Comparison of ENCODE assay signal across 8 cellular contexts in genomic region chr3:38138347-38139190, GRCh38. TPM values are rescaled to one million over a fixed set of nuclear protein-coding genes. Genes with fewer than 3 reads are reported as not detected.
DNase-seq lines count a peak whose midpoint lies in the region; TF ChIP-seq lines count a peak whose summit lies in the region.

MYD88 (plus strand) TSS chr3:38138661; CDS start chr3:38138701, 40 bp downstream.

- no peaks in the 10 kb centered on the region for H3K27me3 ChIP-seq in GM23248 (replicated peaks; ENCODE audit: insufficient read depth)
- H3K27me3 ChIP-seq in breast epithelium: no peaks in the 10 kb centered on the region
- H3K27me3 ChIP-seq in smooth muscle cell (ENCODE audit: low read depth): no peaks in the 10 kb centered on the region

- H4K20me1 ChIP-seq in GM23248 (ENCODE audit: insufficient read depth): no peaks in the 10 kb centered on the region
- peaks cover 25% of the 10 kb centered on the region for H4K20me1 ChIP-seq in smooth muscle cell (ENCODE audit: low read depth)

- WGBS in GM23248 (ENCODE audit: low coverage in 1 of 2, low lambda C conversion rate in 2 of 2, missing lambda C conversion rate in 2 of 2), 2 experiments: 1 to 2% methylated on average over 61 to 62 of the region's 65 CpGs
- 3% methylated on average over 65 of the region's 65 CpGs for WGBS in smooth muscle cell (ENCODE audit: low lambda C conversion rate)

- TF ChIP-seq POLR2A in breast epithelium (IDR thresholded peaks at IDR 0.05): no peak

- H2AFZ ChIP-seq in GM23248 (peak within 1 kb of the TSS; percentile 90), smooth muscle cell (ENCODE audit: low read depth) (peak within 1 kb of the TSS; percentile 98)

- H3K4me1 ChIP-seq in GM23248 (ENCODE audit: insufficient read depth) (peaks cover 15% of the 10 kb centered on the region; the same call in 1 of the 2 replicates), breast epithelium (peaks cover 6 to 28% of the 10 kb centered on the region in 2 donors), smooth muscle cell (ENCODE audit: low read depth) (peaks cover 27% of the 10 kb centered on the region)

- H3F3A ChIP-seq in GM23248 (ENCODE audit: insufficient read depth) (0 out of 2 replicates have a peak, but pooled peaks cover 8% of the 10 kb centered on the region), smooth muscle cell (ENCODE audit: low read depth) (peaks cover 4% of the 10 kb centered on the region)

- H3K4me3 ChIP-seq in GM23248 (peak within 1 kb of the TSS; percentile 90), WI38 (ENCODE audit: low read depth, low read length) (peak within 1 kb of the TSS; percentile 87), breast epithelium (peak within 1 kb of the TSS; percentile 76 to 97 (median 90)), smooth muscle cell (peak within 1 kb of the TSS; percentile 80)

- DNase-seq in G401 (ENCODE audit: low spot score) (peak; percentile 60), GM23248 (peak; percentile 86), NAMALWA (ENCODE audit: low spot score) (peak; percentile 87), breast epithelium (ENCODE audit: low spot score in 2 of 2) (peak; percentile 62 to 74), iPS-NIHi11 (ENCODE audit: low spot score) (peak; percentile 75), smooth muscle cell (lab: John Stamatoyannopoulos, UW; ENCODE audit: unreplicated experiment) (peak; percentile 66), NCI-H446 (lab: John Stamatoyannopoulos, UW) (no peak)

- H3K79me2 ChIP-seq in GM23248 (ENCODE audit: insufficient read depth) (peaks cover 38% of the 10 kb centered on the region), smooth muscle cell (ENCODE audit: low read depth) (peaks cover 36% of the 10 kb centered on the region)

- in situ Hi-C loops in G401 (cut with HindIII; ENCODE audit: low sequenced_read_pairs) (no loop called here), GM23248 (cut with MboI) (no loop called here)

- H3K9me2 ChIP-seq in GM23248 (ENCODE audit: insufficient read depth): no peaks in the 10 kb centered on the region

- no peaks in the 10 kb centered on the region for H3K9me3 ChIP-seq in GM23248 (ENCODE audit: low read depth)
- H3K9me3 ChIP-seq in breast epithelium: no peaks in the 10 kb centered on the region
- no peaks in the 10 kb centered on the region for H3K9me3 ChIP-seq in smooth muscle cell (replicated peaks; ENCODE audit: low read depth)

- H3K9ac ChIP-seq in GM23248: peak within 1 kb of the TSS; percentile 83
- H3K9ac ChIP-seq in smooth muscle cell (ENCODE audit: low read depth): peak within 1 kb of the TSS; percentile 77

- H3K36me3 ChIP-seq in GM23248 (ENCODE audit: low read depth): no peaks in the 10 kb centered on the region; the same call in 1 of the 2 replicates
- H3K36me3 ChIP-seq in breast epithelium: no peaks in the 10 kb centered on the region
- H3K36me3 ChIP-seq in smooth muscle cell (ENCODE audit: low read depth): no peaks in the 10 kb centered on the region

- intact Hi-C loops in breast epithelium (cut with DNase I; ENCODE audit: low total_unique reads): no loop called here

- H3K27ac ChIP-seq in GM23248 (peak within 1 kb of the TSS; percentile 77), breast epithelium (peak within 1 kb of the TSS; percentile 91 to 95), smooth muscle cell (ENCODE audit: low read depth) (peak within 1 kb of the TSS; percentile 86)

- TF ChIP-seq CTCF in WI38 (IDR thresholded peaks at IDR 0.05; ENCODE audit: low read depth, low read length) (no peak), breast epithelium (IDR thresholded peaks at IDR 0.05) (no peak), smooth muscle cell (IDR thresholded peaks at IDR 0.05; ENCODE audit: borderline replicate concordance, insufficient read depth, poor library complexity, severe bottlenecking) (no peak)

- H3K4me2 ChIP-seq in GM23248 (ENCODE audit: unreplicated experiment): peak within 1 kb of the TSS; percentile 95
- H3K4me2 ChIP-seq in smooth muscle cell: peak within 1 kb of the TSS; percentile 88

RNA-seq across cellular contexts. Expression of gene MYD88, which starts in this region (rescaled TPM):
- total RNA-seq in G401 (2014; rRNA removed; shearing (Covaris generic)): 0.06 TPM in 1 of 2 replicates, not detected in the other
- 6.7 and 8.6 TPM in 2 replicates for total RNA-seq in GM23248 (2014; rRNA removed; shearing (Covaris generic))
- polyA plus RNA-seq in GM23248 (2016; fragmentation: Nextera tagmentation; extraction: Ambion mirVana) (32.1 and 33.3 TPM in 2 replicates), smooth muscle cell (37.4 and 37.5 TPM in 2 replicates)
- total RNA-seq in breast epithelium (10 to 100 TPM; 33.4 to 36.0 (median 35.3) TPM), smooth muscle cell (8.2 and 14.1 TPM in 2 replicates)

Comparison
In these comparisons a context has a peak if more than half of its experiments do, and no peak if none do; other contexts are left out.
1. Peak in DNase-seq in G401; RNA of the gene not detected or under 1 TPM.
2. DNase-seq: peak in GM23248 (single experiment), NAMALWA (single experiment), breast epithelium (2 of 2), iPS-NIHi11 (single experiment) and smooth muscle cell (single experiment); none in NCI-H446 (0 of 2).
3. Peak in every context shown above with its lines, with median percentiles within 50 percentile points of each other: H3K27ac ChIP-seq and H3K4me3 ChIP-seq.